15 cellular contexts compared by ENCODE assay signal in the genomic region with DNA sequence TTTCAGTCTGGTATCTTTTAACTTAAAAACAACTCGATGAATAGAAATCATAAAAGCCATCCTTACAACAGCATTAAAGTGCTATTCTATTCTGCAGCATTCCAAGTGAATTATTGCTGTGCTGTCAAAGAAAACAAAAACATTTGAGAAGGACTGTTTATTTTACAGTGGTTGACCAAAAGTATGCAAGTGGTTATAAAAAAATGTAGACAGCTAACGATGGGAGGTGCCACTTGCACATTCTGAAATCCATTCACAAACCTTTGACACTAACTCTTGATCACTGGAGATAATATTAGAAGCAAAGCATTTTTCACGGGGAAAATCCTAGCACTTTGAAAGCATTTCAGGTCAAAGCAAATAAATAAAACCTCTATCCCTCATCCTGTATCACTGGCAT. TPM values are rescaled to one million over a fixed set of nuclear protein-coding genes. Genes with fewer than 3 reads are reported as not detected.
A peak's percentile ranks its signal among the peaks of the same experiment; 100 is the strongest.
DNase-seq lines count a peak whose midpoint lies in the region; FAIRE-seq and TF ChIP-seq lines count a peak whose summit lies in the region.
"Had no signal": no experiment of that assay in that cellular context is flagged by ENCODE, and none has a peak within 500 bp of the region (broad histone marks: within the 10 kb centered on the region; RNA-seq: fewer than 3 reads in every experiment).

No MANE protein-coding gene starts in this region.

- peaks cover 3% of the 10 kb centered on the region for H3K36me3 ChIP-seq in adipocyte (ENCODE audit: control insufficient read depth, insufficient read depth, low read length, severe bottlenecking)
- H3K36me3 ChIP-seq: stomach had no signal

- peak; percentile 9 for DNase-seq in SIG-M5 treated with dmso at 0.1 percent for 504 hours (lab: John Stamatoyannopoulos, UW; ENCODE audit: unreplicated experiment)
- no peak for DNase-seq in SIG-M5 (lab: John Stamatoyannopoulos, UW)
- DNase-seq in adipocyte (ENCODE audit: low read depth) = peak; percentile 85
- DNase-seq in glomerular visceral epithelial cell (ENCODE audit: extremely low spot score) = peak; percentile 72
- DNase-seq in NCI-H1417 treated with DMSO at 0.1 percent for 48 hours (lab: John Stamatoyannopoulos, UW) = no peak
- no peak for DNase-seq in activated T-cell treated with anti-CD3 and anti-CD28 coated beads for 4 hours
- no peak for DNase-seq in GM12891 (ENCODE audit: insufficient read length, low spot score)
- no peak for DNase-seq in D721Med (ENCODE audit: insufficient read length, low spot score)
- DNase-seq: 8988T; activated CD4-positive, CD25-positive, alpha-beta regulatory T cell treated with anti-CD3 and anti-CD28 coated beads, Interleukin-2, amount 50 U/mL, for 72 hours; naive thymus-derived CD4-positive, alpha-beta T cell; NCI-H187 treated with DMSO at 0.1 percent for 48 hours; stomach had no signal

- no peak for TF ChIP-seq POLR2A in GM12891 (IDR thresholded peaks at IDR 0.05; ENCODE audit: low read depth, low read length)

- no peak for TF ChIP-seq CTCF in D721Med (IDR thresholded peaks at IDR 0.05; ENCODE audit: insufficient read depth, missing control alignments)

- no peak for FAIRE-seq in GM12891 (lab: Jason Lieb, UNC)
- no peak for FAIRE-seq in D721Med (lab: Jason Lieb, UNC)
- FAIRE-seq: colon, GM19239 had no signal

- peaks cover 58% of the 10 kb centered on the region for H3K4me1 ChIP-seq in adipocyte (ENCODE audit: control insufficient read depth, insufficient read depth, low read length)

- no peaks in the 10 kb centered on the region for H3K27me3 ChIP-seq in adipocyte (replicated peaks; ENCODE audit: control insufficient read depth, insufficient read depth, low read length)

- H3K9ac ChIP-seq in adipocyte (ENCODE audit: low read length) = peak overlapping the region; percentile 91

- H3K9me3 ChIP-seq in adipocyte (ENCODE audit: control insufficient read depth, low read length) = no peaks in the 10 kb centered on the region
- H3K9me3 ChIP-seq: stomach had no signal

- peak overlapping the region; percentile 89 for H3K4me3 ChIP-seq in adipocyte (ENCODE audit: low read length)
- H3K4me3 ChIP-seq: stomach had no signal

TF ChIP-seq in GM12891, 5 proteins besides CTCF, POLR2A, EP300 and RAD21:
- no peak for TF ChIP-seq PAX5 (IDR thresholded peaks at IDR 0.05; ENCODE audit: insufficient read depth, low read length, severe bottlenecking)
- no peak for TF ChIP-seq TAF1 (IDR thresholded peaks at IDR 0.05; ENCODE audit: low read depth, low read length)
- TF ChIP-seq SPI1 (IDR thresholded peaks at IDR 0.05; ENCODE audit: low read depth, low read length) = no peak
- no peak for TF ChIP-seq POU2F2 (IDR thresholded peaks at IDR 0.05; ENCODE audit: low read depth, low read length)
- no peak for TF ChIP-seq POLR2AphosphoS5 (IDR thresholded peaks at IDR 0.05; ENCODE audit: low read depth, low read length)

RNA-seq across cellular contexts. Expression of gene HMGA2, which starts 55.6 kb away (rescaled TPM):
- polyA plus RNA-seq in GM12891 (2012; ENCODE audit: low read depth, missing spikeins) = 3.2 TPM
- polyA plus RNA-seq: naive thymus-derived CD4-positive, alpha-beta T cell had no signal

Comparison
In these comparisons a context has a peak if more than half of its experiments do, and no peak if none do; other contexts are left out.
1. DNase-seq: peak in SIG-M5 treated with dmso at 0.1 percent for 504 hours (single experiment), adipocyte (single experiment) and glomerular visceral epithelial cell (single experiment); none in SIG-M5 (single experiment), NCI-H1417 treated with DMSO at 0.1 percent for 48 hours (single experiment), activated T-cell treated with anti-CD3 and anti-CD28 coated beads for 4 hours (single experiment), GM12891 (single experiment) and D721Med (single experiment).